27 cellular contexts compared by ENCODE assay signal in the genomic region with DNA sequence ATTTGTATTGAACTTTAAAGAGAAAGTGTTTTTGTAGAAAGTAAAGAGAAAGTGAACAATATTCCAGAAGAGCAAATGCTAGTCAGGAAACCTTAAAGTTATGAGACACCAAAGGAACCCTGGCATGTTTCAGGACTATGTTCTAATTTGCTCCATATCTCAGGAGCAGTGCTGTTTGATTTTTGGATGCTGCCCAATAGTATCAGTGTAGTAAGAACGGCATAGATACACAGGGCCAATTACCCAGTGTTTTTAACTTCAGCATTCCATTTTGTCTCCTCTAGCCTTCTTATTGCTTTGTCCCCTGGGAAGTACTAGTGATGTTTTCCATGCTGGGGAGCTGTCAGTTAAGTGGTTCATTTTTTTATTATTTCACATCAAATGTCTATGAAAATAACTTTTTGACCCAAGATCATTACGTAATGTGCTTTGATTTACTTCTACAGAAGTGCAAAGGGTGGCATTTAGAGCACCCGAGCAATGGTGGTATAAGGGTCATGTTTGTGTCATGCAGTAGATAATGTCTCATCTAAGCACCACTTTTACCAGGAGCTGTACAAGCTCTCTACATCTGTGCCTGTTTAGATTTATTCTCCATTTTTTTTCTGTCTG.
"Had no signal": no experiment of that assay in that cellular context is flagged by ENCODE, and none has a peak within 500 bp of the region (broad histone marks: within the 10 kb centered on the region; RNA-seq: fewer than 3 reads in every experiment).

No MANE protein-coding gene starts in this region.

- H3K27ac ChIP-seq: coronary artery, esophagus muscularis mucosa, heart right ventricle, neutrophil, parathyroid adenoma, stomach, testis, transverse colon, upper lobe of right lung, uterus had no signal

- H3K9ac ChIP-seq: parathyroid adenoma had no signal

- FAIRE-seq: endothelial cell of umbilical vein, keratinocyte had no signal

- H3K4me1 ChIP-seq: parathyroid adenoma, stomach, testis, transverse colon, upper lobe of right lung, uterus had no signal

- H3K27me3 ChIP-seq: esophagus muscularis mucosa, heart right ventricle, neutrophil, stomach, testis, transverse colon, upper lobe of right lung, uterus had no signal

- H3K79me2 ChIP-seq: parathyroid adenoma had no signal

- H3K9me3 ChIP-seq: esophagus muscularis mucosa, heart right ventricle, neutrophil, stomach, testis, transverse colon, upper lobe of right lung, uterus had no signal

- H3K4me3 ChIP-seq: coronary artery, esophagus muscularis mucosa, heart right ventricle, lung, stomach, testis, transverse colon, upper lobe of right lung, uterus had no signal

- H2AFZ ChIP-seq: parathyroid adenoma had no signal

- H3K36me3 ChIP-seq: esophagus muscularis mucosa, heart right ventricle, neutrophil, stomach, transverse colon, upper lobe of right lung, uterus had no signal

- DNase-seq: dermis blood vessel endothelial cell; effector memory CD4-positive, alpha-beta T cell; foreskin melanocyte; glutamatergic neuron; heart right ventricle; hypothalamus; mesenchymal stem cell; midbrain; naive thymus-derived CD8-positive, alpha-beta T cell; stimulated activated CD4-positive, alpha-beta T cell treated with anti-CD3 and anti-CD28 coated beads, Interleukin-2, amount 100 ng/mL, for 24 hours; stimulated activated CD4-positive, alpha-beta T cell treated with anti-CD3 and anti-CD28 coated beads, Interleukin-4, amount 100 ng/mL, for 24 hours; stimulated activated naive CD4-positive, alpha-beta T cell treated with Interleukin-2 at 50 U/mL for 16 hours; stomach; substantia nigra; testis; transverse colon; upper lobe of right lung; uterus had no signal

- ATAC-seq: naive thymus-derived CD8-positive, alpha-beta T cell; sciatic nerve; stimulated activated effector memory CD8-positive, alpha-beta T cell treated with anti-CD3 and anti-CD28 coated beads, Interleukin-12 subunit alpha, Interleukin-12 subunit beta, amount 100 ng/mL, for 72 hours; upper lobe of right lung had no signal
